Comparison of ENCODE assay signal across 14 cellular contexts in the genomic region with DNA sequence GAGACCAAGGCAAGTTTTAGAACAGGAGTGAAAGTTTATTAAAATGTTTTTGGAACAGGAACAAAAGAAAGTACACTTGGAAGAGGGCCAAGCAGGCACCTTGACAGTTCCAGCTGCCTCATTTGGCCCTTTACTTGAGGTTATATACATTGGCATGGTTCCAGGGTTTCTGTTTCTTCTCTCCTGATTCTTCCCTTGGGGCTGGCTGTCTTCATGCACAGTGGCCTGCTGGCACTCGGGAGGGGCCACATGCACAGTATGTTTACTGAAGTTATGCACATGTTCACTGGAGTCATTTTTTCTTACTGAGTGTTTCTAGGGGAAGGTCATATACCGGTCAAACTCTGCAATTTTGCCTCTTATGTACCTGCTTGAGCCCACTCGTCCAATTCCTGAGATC.
DNase-seq lines count a peak whose midpoint lies in the region; FAIRE-seq and TF ChIP-seq lines count a peak whose summit lies in the region.
"Had no signal": no experiment of that assay in that cellular context is flagged by ENCODE, and none has a peak within 500 bp of the region (broad histone marks: within the 10 kb centered on the region; RNA-seq: fewer than 3 reads in every experiment).

No MANE protein-coding gene starts in this region.

- intact Hi-C loops in esophagus squamous epithelium (cut with DNase I): no loop called here
- intact Hi-C loops in transverse colon (cut with DNase I; ENCODE audit: low total_unique reads): no loop called here

- H3K36me3 ChIP-seq in esophagus squamous epithelium (no peaks in the 10 kb centered on the region), transverse colon (no peaks in the 10 kb centered on the region), Peyer's patch (no peaks in the 10 kb centered on the region)

- FAIRE-seq in H54 (lab: Jason Lieb, UNC): no peak
- FAIRE-seq: islet of Langerhans had no signal

- TF ChIP-seq CTCF in esophagus squamous epithelium (IDR thresholded peaks at IDR 0.05): no peak
- TF ChIP-seq CTCF in transverse colon (IDR thresholded peaks at IDR 0.05): no peak
- no peak for TF ChIP-seq CTCF in Peyer's patch (IDR thresholded peaks at IDR 0.05)

- TF ChIP-seq EP300 in transverse colon (IDR thresholded peaks at IDR 0.05; ENCODE audit: low read depth): no peak

- in situ Hi-C loops in transverse colon (cut with MboI; ENCODE audit: low pct_ligation_motif_present in 1 of 4, low pct_unique_long_range_greater_than_20kb in 1 of 4, low sequenced_read_pairs in 3 of 4): no loop called here

- WGBS in esophagus squamous epithelium, 2 donors: 24 to 31% methylated on average over 3 of the region's 3 CpGs
- 23 to 38% methylated on average over 3 of the region's 3 CpGs for WGBS in transverse colon (ENCODE audit: low coverage in 1 of 2), 2 donors

- TF ChIP-seq POLR2A in esophagus squamous epithelium (IDR thresholded peaks at IDR 0.05) (no peak), transverse colon (IDR thresholded peaks at IDR 0.05) (no peak), H54 (IDR thresholded peaks at IDR 0.05; ENCODE audit: low read depth, low read length) (no peak), Peyer's patch (IDR thresholded peaks at IDR 0.05) (no peak)

- H3K4me1 ChIP-seq in esophagus squamous epithelium (peaks cover 0 to 55% (median 14%) of the 10 kb centered on the region in 3 donors), transverse colon (no peaks in the 10 kb centered on the region), Peyer's patch (no peaks in the 10 kb centered on the region)
- H3K4me1 ChIP-seq: testis had no signal

- H3K9me3 ChIP-seq in esophagus squamous epithelium (no peaks in the 10 kb centered on the region), transverse colon (no peaks in the 10 kb centered on the region), Peyer's patch (no peaks in the 10 kb centered on the region)
- H3K9me3 ChIP-seq: testis had no signal

- peak; percentile 56 for DNase-seq in SIG-M5 treated with dmso at 0.1 percent for 504 hours (lab: John Stamatoyannopoulos, UW; ENCODE audit: unreplicated experiment)
- DNase-seq in SIG-M5 (lab: John Stamatoyannopoulos, UW): no peak
- peak; percentile 68 for DNase-seq in NCI-H524 treated with DMSO at 0.1 percent for 48 hours (lab: John Stamatoyannopoulos, UW)
- DNase-seq in esophagus squamous epithelium (lab: John Stamatoyannopoulos, UW): peak; percentile 1
- peak; percentile 17 for DNase-seq in transverse colon
- DNase-seq in H54 (ENCODE audit: insufficient read length, low spot score): no peak
- no peak for DNase-seq in Peyer's patch
- no peak for DNase-seq in NAMALWA (ENCODE audit: low spot score)
- DNase-seq: activated CD4-positive, CD25-positive, alpha-beta regulatory T cell; activated naive CD4-positive, alpha-beta T cell treated with Interleukin-2 at 50 U/mL for 16 hours; DMS153; effector CD8-positive, alpha-beta T cell; testis had no signal

- H3K4me3 ChIP-seq in esophagus squamous epithelium (no peak overlapping the region), transverse colon (no peak overlapping the region), Peyer's patch (no peak overlapping the region)
- H3K4me3 ChIP-seq: testis had no signal

- no peaks in the 10 kb centered on the region for H3K27me3 ChIP-seq in esophagus squamous epithelium
- no peaks in the 10 kb centered on the region for H3K27me3 ChIP-seq in transverse colon
- no peaks in the 10 kb centered on the region for H3K27me3 ChIP-seq in Peyer's patch
- H3K27me3 ChIP-seq: testis had no signal

- H3K27ac ChIP-seq in esophagus squamous epithelium (peak overlapping the region in 3 of 4 donors; percentile 48 to 74 (median 57)), transverse colon (peak overlapping the region in 3 of 4 donors; percentile 51 to 69 (median 68)), Peyer's patch (no peak overlapping the region)
- H3K27ac ChIP-seq: testis had no signal

Comparison
In these comparisons a context has a peak if more than half of its experiments do, and no peak if none do; other contexts are left out.
1. DNase-seq: peak in SIG-M5 treated with dmso at 0.1 percent for 504 hours (single experiment), NCI-H524 treated with DMSO at 0.1 percent for 48 hours (single experiment), esophagus squamous epithelium (single experiment) and transverse colon (single experiment); none in SIG-M5 (single experiment), H54 (single experiment), Peyer's patch (0 of 3) and NAMALWA (single experiment).
2. H3K27ac ChIP-seq: peak in esophagus squamous epithelium (3 of 4) and transverse colon (3 of 4); none in Peyer's patch (0 of 4).